14 cellular contexts compared by ENCODE assay signal in genomic region chr12:105253882-105254513, GRCh38. TPM values are rescaled to one million over a fixed set of nuclear protein-coding genes. Genes with fewer than 3 reads are reported as not detected.
DNase-seq lines count a peak whose midpoint lies in the region; ATAC-seq and TF ChIP-seq lines count a peak whose summit lies in the region.
"Had no signal": no experiment of that assay in that cellular context is flagged by ENCODE, and none has a peak within 500 bp of the region (broad histone marks: within the 10 kb centered on the region; RNA-seq: fewer than 3 reads in every experiment).

No MANE protein-coding gene starts in this region.

- DNase-seq in AG08396 (ENCODE audit: low spot score) (peak; percentile 48), NCI-H460 (ENCODE audit: extremely low read depth, low read depth) (peak; percentile 85), choroid plexus epithelial cell (ENCODE audit: low read depth) (peak; percentile 56), neural progenitor cell (ENCODE audit: low spot score) (no peak), HUDEP-2 (lab: John Stamatoyannopoulos, UW; ENCODE audit: unreplicated experiment in 76 of 76) (no peak), germinal center (ENCODE audit: low spot score) (no peak), left ventricle myocardium superior (no peak), NCI-H2171 (lab: John Stamatoyannopoulos, UW) (no peak)
- DNase-seq: activated T-cell treated with anti-CD3 and anti-CD28 coated beads, Interleukin-2, amount 50 U/mL, for 4 hours; CD4-positive, alpha-beta memory T cell; esophagus squamous epithelium; naive thymus-derived CD4-positive, alpha-beta T cell; NCI-H1092 treated with DMSO at 0.1 percent for 48 hours had no signal

- H3K4me1 ChIP-seq in neural progenitor cell: no peaks in the 10 kb centered on the region

- H3K4me3 ChIP-seq in choroid plexus epithelial cell (ENCODE audit: low read depth, low read length) (no peak overlapping the region), neural progenitor cell (no peak overlapping the region)
- H3K4me3 ChIP-seq: esophagus squamous epithelium, SK-N-MC had no signal

- H3K4me3 Mint-ChIP-seq in neural progenitor cell: no peak overlapping the region
- H3K4me3 Mint-ChIP-seq: activated T-cell treated with anti-CD3 and anti-CD28 coated beads, Interleukin-2, amount 50 U/mL, for 4 hours; CD4-positive, alpha-beta memory T cell; naive thymus-derived CD4-positive, alpha-beta T cell had no signal

- ATAC-seq in left ventricle myocardium superior: no peak
- ATAC-seq: naive thymus-derived CD4-positive, alpha-beta T cell had no signal

- intact Hi-C loops in left ventricle myocardium superior (cut with micrococcal nuclease): no loop called here

- no peaks in the 10 kb centered on the region for H3K36me3 ChIP-seq in neural progenitor cell
- H3K36me3 ChIP-seq: esophagus squamous epithelium had no signal

- no peak overlapping the region for H2AFZ ChIP-seq in neural progenitor cell (replicated peaks)

- H3K79me2 ChIP-seq in neural progenitor cell (ENCODE audit: low read depth): no peaks in the 10 kb centered on the region

- peaks cover 2% of the 10 kb centered on the region for H3K27me3 Mint-ChIP-seq in neural progenitor cell (ENCODE audit: insufficient read depth, low read depth)

- no peak overlapping the region for H3K4me2 ChIP-seq in neural progenitor cell

- H3K36me3 Mint-ChIP-seq in neural progenitor cell: no peaks in the 10 kb centered on the region
- H3K36me3 Mint-ChIP-seq: CD4-positive, alpha-beta memory T cell; naive thymus-derived CD4-positive, alpha-beta T cell had no signal

- no peaks in the 10 kb centered on the region for H3K9me3 ChIP-seq in neural progenitor cell (ENCODE audit: low read depth)
- H3K9me3 ChIP-seq: esophagus squamous epithelium had no signal

- no peaks in the 10 kb centered on the region for H3F3A ChIP-seq in neural progenitor cell (ENCODE audit: low read depth)

- peak overlapping the region; percentile 12 for H3K27ac Mint-ChIP-seq in neural progenitor cell
- H3K27ac Mint-ChIP-seq: CD4-positive, alpha-beta memory T cell; naive thymus-derived CD4-positive, alpha-beta T cell had no signal

- no peaks in the 10 kb centered on the region for H3K9me3 Mint-ChIP-seq in neural progenitor cell
- H3K9me3 Mint-ChIP-seq: activated T-cell treated with anti-CD3 and anti-CD28 coated beads, Interleukin-2, amount 50 U/mL, for 4 hours; CD4-positive, alpha-beta memory T cell had no signal

- no peaks in the 10 kb centered on the region for H3K27me3 ChIP-seq in neural progenitor cell
- H3K27me3 ChIP-seq: esophagus squamous epithelium had no signal

- TF ChIP-seq CTCF in choroid plexus epithelial cell (conservative IDR thresholded peaks at IDR 0.05; ENCODE audit: low read depth, low read length) (no peak), neural progenitor cell (IDR thresholded peaks at IDR 0.05) (no peak)

- H3K4me1 Mint-ChIP-seq in neural progenitor cell: peaks cover 1% of the 10 kb centered on the region
- H3K4me1 Mint-ChIP-seq: CD4-positive, alpha-beta memory T cell had no signal

- no peak overlapping the region for H3K9ac ChIP-seq in neural progenitor cell

- no peak overlapping the region for H3K27ac ChIP-seq in neural progenitor cell
- H3K27ac ChIP-seq: SK-N-MC had no signal

- H4K20me1 ChIP-seq in neural progenitor cell (ENCODE audit: low read depth): no peaks in the 10 kb centered on the region

RNA-seq across cellular contexts. Expression of gene APPL2, which starts 18.0 kb away (rescaled TPM):
- total RNA-seq in NCI-H460 (2014; rRNA removed; shearing (Covaris generic)): 26.5 and 26.9 TPM in 2 replicates
- polyA plus RNA-seq in NCI-H460 (2014; cell fraction: nucleus; rRNA removed): 28.7 and 61.4 TPM in 2 replicates
- total RNA-seq in neural progenitor cell (ENCODE audit: low replicate concordance): 27.7 and 37.5 TPM in 2 replicates
- total RNA-seq in left ventricle myocardium superior: 16.2 TPM

Comparison
In these comparisons a context has a peak if more than half of its experiments do, and no peak if none do; other contexts are left out.
1. DNase-seq: peak in AG08396 (single experiment), NCI-H460 (single experiment) and choroid plexus epithelial cell (single experiment); none in neural progenitor cell (single experiment), HUDEP-2 (0 of 76), germinal center (single experiment), left ventricle myocardium superior (single experiment) and NCI-H2171 (single experiment).